In genomic region chr17:81238490-81238814, GRCh38 we compare ENCODE assay signal across 1 cellular context.
TF ChIP-seq lines count a peak whose summit lies in the region.

No MANE protein-coding gene starts in this region.

TF ChIP-seq in HepG2, 621 proteins besides CTCF, POLR2A, EP300 and RAD21 (continued from another document):
- TF ChIP-seq, protein P1, sequence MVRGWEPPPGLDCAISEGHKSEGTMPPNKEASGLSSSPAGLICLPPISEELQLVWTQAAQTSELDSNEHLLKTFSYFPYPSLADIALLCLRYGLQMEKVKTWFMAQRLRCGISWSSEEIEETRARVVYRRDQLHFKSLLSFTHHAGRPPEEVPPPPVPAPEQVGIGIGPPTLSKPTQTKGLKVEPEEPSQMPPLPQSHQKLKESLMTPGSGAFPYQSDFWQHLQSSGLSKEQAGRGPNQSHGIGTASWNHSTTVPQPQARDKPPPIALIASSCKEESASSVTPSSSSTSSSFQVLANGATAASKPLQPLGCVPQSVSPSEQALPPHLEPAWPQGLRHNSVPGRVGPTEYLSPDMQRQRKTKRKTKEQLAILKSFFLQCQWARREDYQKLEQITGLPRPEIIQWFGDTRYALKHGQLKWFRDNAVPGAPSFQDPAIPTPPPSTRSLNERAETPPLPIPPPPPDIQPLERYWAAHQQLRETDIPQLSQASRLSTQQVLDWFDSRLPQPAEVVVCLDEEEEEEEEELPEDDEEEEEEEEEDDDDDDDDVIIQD (CRISPR knock-in tag; IDR thresholded peaks at IDR 0.05; ENCODE audit: low read depth) = no peak
- no peak for TF ChIP-seq MTA3 (CRISPR knock-in tag; IDR thresholded peaks at IDR 0.05)
- TF ChIP-seq KLF15 (CRISPR knock-in tag; IDR thresholded peaks at IDR 0.05; ENCODE audit: borderline replicate concordance) = peak; percentile 57; the same call in 1 of the 2 replicates
- TF ChIP-seq NONO (IDR thresholded peaks at IDR 0.05) = no peak
- peak; percentile 68 for TF ChIP-seq NONO (CRISPR knock-in tag; conservative IDR thresholded peaks at IDR 0.05)
- peak; percentile 86 for TF ChIP-seq ZNF263 (CRISPR knock-in tag; IDR thresholded peaks at IDR 0.05)
- 0 out of 2 replicates have a peak, but pooled peaks have one; percentile 23 for TF ChIP-seq ZNF180 (CRISPR knock-in tag; IDR thresholded peaks at IDR 0.05; ENCODE audit: borderline replicate concordance, low read depth)
- TF ChIP-seq ZNF251 (CRISPR knock-in tag; IDR thresholded peaks at IDR 0.05) = 0 out of 2 replicates have a peak, but pooled peaks have one; percentile 46
- peak; percentile 50; the same call in 1 of the 2 replicates for TF ChIP-seq ZNF598 (CRISPR knock-in tag; IDR thresholded peaks at IDR 0.05; ENCODE audit: borderline replicate concordance)
- TF ChIP-seq NFATC3 (CRISPR knock-in tag; IDR thresholded peaks at IDR 0.05) = 0 out of 2 replicates have a peak, but pooled peaks have one; percentile 56
- TF ChIP-seq MATR3 (CRISPR knock-in tag; IDR thresholded peaks at IDR 0.05) = 0 out of 2 replicates have a peak, but pooled peaks have one; percentile 50
- 0 out of 2 replicates have a peak, but pooled peaks have one; percentile 10 for TF ChIP-seq MEF2D (CRISPR knock-in tag; IDR thresholded peaks at IDR 0.05)
- TF ChIP-seq ZNF724P (CRISPR knock-in tag; IDR thresholded peaks at IDR 0.05; ENCODE audit: borderline replicate concordance) = 0 out of 2 replicates have a peak, but pooled peaks have one; percentile 48
- TF ChIP-seq ZNF142 (CRISPR knock-in tag; IDR thresholded peaks at IDR 0.05) = peak; percentile 62; the same call in 1 of the 2 replicates
- 0 out of 2 replicates have a peak, but pooled peaks have one; percentile 56 for TF ChIP-seq GLI4 (CRISPR knock-in tag; IDR thresholded peaks at IDR 0.05; ENCODE audit: borderline replicate concordance)
- TF ChIP-seq AFF4 (CRISPR knock-in tag; IDR thresholded peaks at IDR 0.05) = peak; percentile 19; the same call in 1 of the 2 replicates
- peak; percentile 81; the same call in 1 of the 2 replicates for TF ChIP-seq ZNF431 (CRISPR knock-in tag; IDR thresholded peaks at IDR 0.05; ENCODE audit: borderline replicate concordance, low read depth)
- TF ChIP-seq AGO2 (optimal IDR thresholded peaks at IDR 0.05; ENCODE audit: low read depth, low read length) = peak; percentile 44
- TF ChIP-seq, protein P2, sequence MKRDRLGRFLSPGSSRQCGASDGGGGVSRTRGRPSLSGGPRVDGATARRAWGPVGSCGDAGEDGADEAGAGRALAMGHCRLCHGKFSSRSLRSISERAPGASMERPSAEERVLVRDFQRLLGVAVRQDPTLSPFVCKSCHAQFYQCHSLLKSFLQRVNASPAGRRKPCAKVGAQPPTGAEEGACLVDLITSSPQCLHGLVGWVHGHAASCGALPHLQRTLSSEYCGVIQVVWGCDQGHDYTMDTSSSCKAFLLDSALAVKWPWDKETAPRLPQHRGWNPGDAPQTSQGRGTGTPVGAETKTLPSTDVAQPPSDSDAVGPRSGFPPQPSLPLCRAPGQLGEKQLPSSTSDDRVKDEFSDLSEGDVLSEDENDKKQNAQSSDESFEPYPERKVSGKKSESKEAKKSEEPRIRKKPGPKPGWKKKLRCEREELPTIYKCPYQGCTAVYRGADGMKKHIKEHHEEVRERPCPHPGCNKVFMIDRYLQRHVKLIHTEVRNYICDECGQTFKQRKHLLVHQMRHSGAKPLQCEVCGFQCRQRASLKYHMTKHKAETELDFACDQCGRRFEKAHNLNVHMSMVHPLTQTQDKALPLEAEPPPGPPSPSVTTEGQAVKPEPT (CRISPR knock-in tag; IDR thresholded peaks at IDR 0.05; ENCODE audit: low read depth) = 0 out of 2 replicates have a peak, but pooled peaks have one; percentile 25
- no peak for TF ChIP-seq MAZ (IDR thresholded peaks at IDR 0.05; ENCODE audit: borderline replicate concordance, low read depth, low read length)
- TF ChIP-seq MAZ (CRISPR knock-in tag; IDR thresholded peaks at IDR 0.05; ENCODE audit: low read depth) = peak; percentile 9; the same call in 1 of the 2 replicates
- 0 out of 2 replicates have a peak, but pooled peaks have one; percentile 62 for TF ChIP-seq ZC3H13 (CRISPR knock-in tag; IDR thresholded peaks at IDR 0.05)
- peak; percentile 31 for TF ChIP-seq IKZF4 (CRISPR knock-in tag; IDR thresholded peaks at IDR 0.05; ENCODE audit: borderline replicate concordance, low read depth, not compliant biosample characterization)
- TF ChIP-seq, protein P3, sequence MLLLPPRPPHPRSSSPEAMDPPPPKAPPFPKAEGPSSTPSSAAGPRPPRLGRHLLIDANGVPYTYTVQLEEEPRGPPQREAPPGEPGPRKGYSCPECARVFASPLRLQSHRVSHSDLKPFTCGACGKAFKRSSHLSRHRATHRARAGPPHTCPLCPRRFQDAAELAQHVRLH (CRISPR knock-in tag; IDR thresholded peaks at IDR 0.05; ENCODE audit: borderline replicate concordance, low read depth) = no peak; the same call in 1 of the 2 replicates
- no peak for TF ChIP-seq ZNF547 (CRISPR knock-in tag; IDR thresholded peaks at IDR 0.05)
- no peak for TF ChIP-seq ZNF570 (CRISPR knock-in tag; IDR thresholded peaks at IDR 0.05; ENCODE audit: borderline replicate concordance)
- no peak for TF ChIP-seq TRIM24 (CRISPR knock-in tag; IDR thresholded peaks at IDR 0.05)
- TF ChIP-seq CHD2 (IDR thresholded peaks at IDR 0.05; ENCODE audit: low read depth, low read length) = no peak
- 0 out of 2 replicates have a peak, but pooled peaks have one; percentile 11 for TF ChIP-seq RXRA (CRISPR knock-in tag; IDR thresholded peaks at IDR 0.05)
- 0 out of 2 replicates have a peak, but pooled peaks have one; percentile 79 for TF ChIP-seq ZNF138 (CRISPR knock-in tag; IDR thresholded peaks at IDR 0.05; ENCODE audit: low read depth)
- TF ChIP-seq, protein P4, sequence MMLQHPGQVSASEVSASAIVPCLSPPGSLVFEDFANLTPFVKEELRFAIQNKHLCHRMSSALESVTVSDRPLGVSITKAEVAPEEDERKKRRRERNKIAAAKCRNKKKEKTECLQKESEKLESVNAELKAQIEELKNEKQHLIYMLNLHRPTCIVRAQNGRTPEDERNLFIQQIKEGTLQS (CRISPR knock-in tag; IDR thresholded peaks at IDR 0.05) = 0 out of 2 replicates have a peak, but pooled peaks have one; percentile 24
- TF ChIP-seq ZNF883 (CRISPR knock-in tag; IDR thresholded peaks at IDR 0.05; ENCODE audit: not compliant biosample characterization) = peak; percentile 64
- 0 out of 2 replicates have a peak, but pooled peaks have one; percentile 3 for TF ChIP-seq ZBTB20 (CRISPR knock-in tag; IDR thresholded peaks at IDR 0.05; ENCODE audit: borderline replicate concordance, low read depth)
